1 cellular context compared by ENCODE assay signal in the genomic region with DNA sequence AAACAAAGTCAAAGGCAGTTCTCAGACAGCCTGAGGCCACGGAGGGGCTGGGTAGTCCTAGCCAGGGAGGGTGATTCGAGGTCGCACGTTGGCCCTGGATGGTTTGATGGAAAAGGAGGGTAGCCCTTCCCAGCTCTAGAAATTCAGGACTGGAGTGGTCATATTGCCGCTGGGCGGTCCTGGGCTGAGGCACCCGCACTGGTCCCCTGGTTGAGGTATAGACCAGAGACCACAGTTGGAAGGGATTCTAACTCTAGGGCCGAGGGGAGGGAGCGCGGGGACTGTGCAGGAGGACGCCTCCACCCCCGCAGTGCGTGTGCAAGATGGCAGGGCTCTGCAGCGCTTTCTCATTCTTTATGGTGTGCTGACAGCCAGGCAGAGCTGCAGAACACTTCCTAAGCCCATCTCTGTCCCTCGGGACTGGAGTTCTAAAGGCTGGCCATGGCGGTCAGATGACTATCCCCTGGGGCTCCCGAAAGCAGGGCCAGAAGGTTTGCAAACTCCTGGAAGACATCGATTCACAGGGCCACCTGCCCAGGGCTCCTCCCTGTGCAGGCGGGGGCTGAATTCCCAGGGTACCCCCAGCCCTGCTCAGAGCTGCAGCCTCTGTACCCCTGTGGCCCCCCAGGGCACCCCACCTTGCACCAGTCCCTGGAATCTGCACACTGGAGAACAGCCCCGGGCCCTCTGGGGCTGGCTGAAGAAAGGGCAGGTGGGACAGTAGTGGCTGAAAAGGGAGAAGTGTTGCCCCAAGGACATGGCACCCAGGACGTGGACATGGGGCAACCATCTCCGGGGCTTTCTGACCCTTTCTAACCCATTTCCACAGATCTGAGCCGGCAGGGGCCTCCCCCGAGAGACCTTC.
TF ChIP-seq lines count a peak whose summit lies in the region.

No MANE protein-coding gene starts in this region.

TF ChIP-seq in K562, 482 proteins besides CTCF, POLR2A, EP300 and RAD21 (continued from another document):
- TF ChIP-seq, protein P1, sequence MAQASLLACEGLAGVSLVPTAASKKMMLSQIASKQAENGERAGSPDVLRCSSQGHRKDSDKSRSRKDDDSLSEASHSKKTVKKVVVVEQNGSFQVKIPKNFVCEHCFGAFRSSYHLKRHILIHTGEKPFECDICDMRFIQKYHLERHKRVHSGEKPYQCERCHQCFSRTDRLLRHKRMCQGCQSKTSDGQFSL (CRISPR knock-in tag; IDR thresholded peaks at IDR 0.05) = no peak
- TF ChIP-seq, protein P1 (tag; IDR thresholded peaks at IDR 0.05) = no peak
- TF ChIP-seq, protein P2, sequence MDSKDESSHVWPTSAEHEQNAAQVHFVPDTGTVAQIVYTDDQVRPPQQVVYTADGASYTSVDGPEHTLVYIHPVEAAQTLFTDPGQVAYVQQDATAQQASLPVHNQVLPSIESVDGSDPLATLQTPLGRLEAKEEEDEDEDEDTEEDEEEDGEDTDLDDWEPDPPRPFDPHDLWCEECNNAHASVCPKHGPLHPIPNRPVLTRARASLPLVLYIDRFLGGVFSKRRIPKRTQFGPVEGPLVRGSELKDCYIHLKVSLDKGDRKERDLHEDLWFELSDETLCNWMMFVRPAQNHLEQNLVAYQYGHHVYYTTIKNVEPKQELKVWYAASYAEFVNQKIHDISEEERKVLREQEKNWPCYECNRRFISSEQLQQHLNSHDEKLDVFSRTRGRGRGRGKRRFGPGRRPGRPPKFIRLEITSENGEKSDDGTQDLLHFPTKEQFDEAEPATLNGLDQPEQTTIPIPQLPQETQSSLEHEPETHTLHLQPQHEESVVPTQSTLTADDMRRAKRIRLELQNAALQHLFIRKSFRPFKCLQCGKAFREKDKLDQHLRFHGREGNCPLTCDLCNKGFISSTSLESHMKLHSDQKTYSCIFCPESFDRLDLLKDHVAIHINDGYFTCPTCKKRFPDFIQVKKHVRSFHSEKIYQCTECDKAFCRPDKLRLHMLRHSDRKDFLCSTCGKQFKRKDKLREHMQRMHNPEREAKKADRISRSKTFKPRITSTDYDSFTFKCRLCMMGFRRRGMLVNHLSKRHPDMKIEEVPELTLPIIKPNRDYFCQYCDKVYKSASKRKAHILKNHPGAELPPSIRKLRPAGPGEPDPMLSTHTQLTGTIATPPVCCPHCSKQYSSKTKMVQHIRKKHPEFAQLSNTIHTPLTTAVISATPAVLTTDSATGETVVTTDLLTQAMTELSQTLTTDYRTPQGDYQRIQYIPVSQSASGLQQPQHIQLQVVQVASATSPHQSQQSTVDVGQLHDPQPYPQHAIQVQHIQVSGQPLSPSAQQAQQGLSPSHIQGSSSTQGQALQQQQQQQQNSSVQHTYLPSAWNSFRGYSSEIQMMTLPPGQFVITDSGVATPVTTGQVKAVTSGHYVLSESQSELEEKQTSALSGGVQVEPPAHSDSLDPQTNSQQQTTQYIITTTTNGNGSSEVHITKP (IDR thresholded peaks at IDR 0.05; ENCODE audit: partially characterized antibody) = peak; percentile 51
- TF ChIP-seq EGR1 (conservative IDR thresholded peaks at IDR 0.05) (peak; percentile 38; the same call in 1 of the 2 replicates), COPS2 (conservative IDR thresholded peaks at IDR 0.05) (no peak), ZFPM2 (CRISPR knock-in tag; IDR thresholded peaks at IDR 0.05) (no peak), ZFP36 (IDR thresholded peaks at IDR 0.05; ENCODE audit: low read depth, low read length, partially characterized antibody) (no peak)
- TF ChIP-seq, protein P3, sequence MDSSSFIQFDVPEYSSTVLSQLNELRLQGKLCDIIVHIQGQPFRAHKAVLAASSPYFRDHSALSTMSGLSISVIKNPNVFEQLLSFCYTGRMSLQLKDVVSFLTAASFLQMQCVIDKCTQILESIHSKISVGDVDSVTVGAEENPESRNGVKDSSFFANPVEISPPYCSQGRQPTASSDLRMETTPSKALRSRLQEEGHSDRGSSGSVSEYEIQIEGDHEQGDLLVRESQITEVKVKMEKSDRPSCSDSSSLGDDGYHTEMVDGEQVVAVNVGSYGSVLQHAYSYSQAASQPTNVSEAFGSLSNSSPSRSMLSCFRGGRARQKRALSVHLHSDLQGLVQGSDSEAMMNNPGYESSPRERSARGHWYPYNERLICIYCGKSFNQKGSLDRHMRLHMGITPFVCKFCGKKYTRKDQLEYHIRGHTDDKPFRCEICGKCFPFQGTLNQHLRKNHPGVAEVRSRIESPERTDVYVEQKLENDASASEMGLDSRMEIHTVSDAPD (CRISPR knock-in tag; IDR thresholded peaks at IDR 0.05) = no peak
- TF ChIP-seq, protein P4, sequence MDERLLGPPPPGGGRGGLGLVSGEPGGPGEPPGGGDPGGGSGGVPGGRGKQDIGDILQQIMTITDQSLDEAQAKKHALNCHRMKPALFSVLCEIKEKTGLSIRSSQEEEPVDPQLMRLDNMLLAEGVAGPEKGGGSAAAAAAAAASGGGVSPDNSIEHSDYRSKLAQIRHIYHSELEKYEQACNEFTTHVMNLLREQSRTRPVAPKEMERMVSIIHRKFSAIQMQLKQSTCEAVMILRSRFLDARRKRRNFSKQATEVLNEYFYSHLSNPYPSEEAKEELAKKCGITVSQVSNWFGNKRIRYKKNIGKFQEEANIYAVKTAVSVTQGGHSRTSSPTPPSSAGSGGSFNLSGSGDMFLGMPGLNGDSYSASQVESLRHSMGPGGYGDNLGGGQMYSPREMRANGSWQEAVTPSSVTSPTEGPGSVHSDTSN (CRISPR knock-in tag; IDR thresholded peaks at IDR 0.05; ENCODE audit: low read depth) = no peak
- TF ChIP-seq, protein P4 (tag; conservative IDR thresholded peaks at IDR 0.05; ENCODE audit: low read depth) = peak; percentile 79
TF ChIP-seq in K562: peak in this region for 3.
